20 cellular contexts compared by ENCODE assay signal in the genomic region with DNA sequence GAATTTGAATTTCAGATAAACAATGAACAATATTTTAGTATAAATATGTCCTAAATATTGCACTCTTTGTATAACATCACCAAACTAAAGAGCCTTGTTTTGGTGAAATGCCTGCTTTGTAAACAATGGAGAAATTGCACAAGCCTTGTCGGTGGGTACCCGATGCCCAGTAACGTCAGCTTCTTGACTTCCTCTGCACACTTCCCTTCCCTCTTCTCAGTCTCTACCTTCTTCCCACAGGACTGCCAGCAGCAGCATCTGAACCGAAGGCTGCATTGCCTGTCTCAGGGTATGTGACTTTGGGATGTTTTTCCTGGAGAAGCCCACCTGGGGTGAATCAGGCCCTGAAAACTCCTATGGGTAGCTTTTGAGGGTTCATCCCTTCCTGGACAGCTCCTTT.
"Had no signal": no experiment of that assay in that cellular context is flagged by ENCODE, and none has a peak within 500 bp of the region (broad histone marks: within the 10 kb centered on the region; RNA-seq: fewer than 3 reads in every experiment).

No MANE protein-coding gene starts in this region.

- H3K27me3 ChIP-seq: breast epithelium, gastrocnemius medialis, uterus had no signal

- H3K4me1 ChIP-seq: breast epithelium, gastrocnemius medialis, prostate gland, uterus had no signal

- H3K27ac ChIP-seq: breast epithelium, gastrocnemius medialis, prostate gland, skin epidermis, thoracic aorta, uterus had no signal

- H3K36me3 ChIP-seq: breast epithelium, gastrocnemius medialis, prostate gland, thoracic aorta, uterus had no signal

- DNase-seq: activated CD4-positive, alpha-beta T cell treated with anti-CD3 and anti-CD28 coated beads for 36 hours; activated CD4-positive, alpha-beta T cell treated with anti-CD3 and anti-CD28 coated beads, Interleukin-2, amount 50 U/mL, for 4 hours; activated CD4-positive, CD25-positive, alpha-beta regulatory T cell; activated naive CD4-positive, alpha-beta T cell; activated T-cell treated with anti-CD3 and anti-CD28 coated beads for 4 hours; activated T-cell treated with anti-CD3 and anti-CD28 coated beads, Interleukin-2, amount 50 U/mL, for 72 hours; central memory CD4-positive, alpha-beta T cell; effector CD4-positive, alpha-beta T cell; gastrocnemius medialis; hippocampal formation; natural killer cell; retina; stimulated activated CD4-positive, alpha-beta T cell treated with anti-CD3 and anti-CD28 coated beads, Interleukin-12 subunit alpha, Interleukin-12 subunit beta, amount 100 ng/mL, for 4 hours; stimulated activated CD4-positive, alpha-beta T cell treated with anti-CD3 and anti-CD28 coated beads, Interleukin-4, amount 100 ng/mL, for 1 hour; trophoblast cell; uterus had no signal

- H3K9me3 ChIP-seq: breast epithelium, gastrocnemius medialis, prostate gland, thoracic aorta, uterus had no signal

- H3K4me3 ChIP-seq: breast epithelium, gastrocnemius medialis, prostate gland, skin epidermis, thoracic aorta, uterus had no signal
